Comparison of ENCODE assay signal across 30 cellular contexts in the genomic region with DNA sequence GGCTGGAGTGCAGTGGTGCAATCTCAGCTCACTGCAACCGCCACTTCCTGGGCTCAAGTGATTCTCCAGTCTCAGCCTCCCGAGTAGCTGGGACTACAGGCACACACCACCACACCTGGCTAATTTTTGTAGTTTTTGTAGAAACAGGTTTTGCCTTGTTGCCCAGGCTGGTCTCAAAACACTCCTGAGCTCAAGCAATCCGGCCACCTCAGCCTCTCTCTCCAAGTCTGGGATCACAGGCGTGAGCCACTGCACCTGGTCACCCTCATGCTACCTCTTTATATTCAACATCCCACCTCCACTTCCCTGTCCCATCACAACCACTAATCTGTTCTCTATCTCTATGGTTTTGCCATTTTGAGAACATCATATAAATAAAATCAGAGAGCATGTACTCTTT.
"Had no signal": no experiment of that assay in that cellular context is flagged by ENCODE, and none has a peak within 500 bp of the region (broad histone marks: within the 10 kb centered on the region; RNA-seq: fewer than 3 reads in every experiment).

No MANE protein-coding gene starts in this region.

- H3K27me3 ChIP-seq: brain microvascular endothelial cell, dorsolateral prefrontal cortex had no signal

- H3K4me3 Mint-ChIP-seq: activated B cell treated with CpG ODN at 0.5 μM for 24 hours; activated CD8-positive, alpha-beta T cell treated with anti-CD3 and anti-CD28 coated beads for 36 hours; activated naive CD8-positive, alpha-beta T cell; activated T-cell treated with anti-CD3 and anti-CD28 coated beads, Interleukin-2, amount 50 U/mL, for 4 hours; activated T-helper 17 cell treated with anti-CD3 and anti-CD28 coated beads, Interleukin-2, amount 50 U/mL, for 72 hours; central memory CD8-positive, alpha-beta T cell; dendritic cell treated with granulocyte-macrophage colony-stimulating factor and Interleukin-4, amounts not matched to agents 40 ng/mL and 50 ng/mL, for 4 days; endodermal cell; T-helper 17 cell; T-helper 2 cell treated with Interferon-gamma antibody and Interleukin-4, amounts not matched to agents 5 μg/mL and 100 μg/mL, for 36 hours had no signal

- H3K4me3 ChIP-seq: coronary artery, dorsolateral prefrontal cortex had no signal

- H3K27ac ChIP-seq: brain microvascular endothelial cell, coronary artery, dorsolateral prefrontal cortex, WERI-Rb-1 had no signal

- H3K9me3 Mint-ChIP-seq: activated B cell treated with CpG ODN at 0.5 μM for 24 hours; activated CD8-positive, alpha-beta T cell treated with anti-CD3 and anti-CD28 coated beads for 36 hours; activated T-cell treated with anti-CD3 and anti-CD28 coated beads, Interleukin-2, amount 50 U/mL, for 4 hours; activated T-helper 17 cell treated with anti-CD3 and anti-CD28 coated beads, Interleukin-2, amount 50 U/mL, for 72 hours; central memory CD8-positive, alpha-beta T cell; dendritic cell treated with granulocyte-macrophage colony-stimulating factor and Interleukin-4, amounts not matched to agents 40 ng/mL and 50 ng/mL, for 4 days; T-helper 2 cell treated with Interferon-gamma antibody and Interleukin-4, amounts not matched to agents 5 μg/mL and 100 μg/mL, for 36 hours had no signal

- H3K4me1 Mint-ChIP-seq: activated B cell treated with CpG ODN at 0.5 μM for 24 hours; activated T-helper 17 cell treated with anti-CD3 and anti-CD28 coated beads, Interleukin-2, amount 50 U/mL, for 72 hours; central memory CD8-positive, alpha-beta T cell; endodermal cell had no signal

- H3K36me3 ChIP-seq: brain microvascular endothelial cell, WERI-Rb-1 had no signal

- ATAC-seq: activated CD4-positive, CD25-positive, alpha-beta regulatory T cell treated with anti-CD3 and anti-CD28 coated beads, Interleukin-2, amount 50 U/mL, for 24 hours; activated CD8-positive, alpha-beta T cell treated with anti-CD3 and anti-CD28 coated beads for 36 hours; activated T-cell treated with anti-CD3 and anti-CD28 coated beads, Interleukin-2, amount 50 U/mL, for 4 hours; activated T-helper 17 cell treated with anti-CD3 and anti-CD28 coated beads, Interleukin-2, amount 50 U/mL, for 72 hours; esophagus mucosa; T-helper 17 cell had no signal

- DNase-seq: activated B cell treated with CpG ODN at 0.5 μM for 24 hours; activated CD4-positive, alpha-beta T cell treated with anti-CD3 and anti-CD28 coated beads for 48 hours; activated CD4-positive, alpha-beta T cell treated with anti-CD3 and anti-CD28 coated beads, Interleukin-2, amount 50 U/mL, for 1 hour; activated CD4-positive, alpha-beta T cell treated with anti-CD3 and anti-CD28 coated beads, Interleukin-2, amount 50 U/mL, for 48 hours; activated CD8-positive, alpha-beta memory T cell treated with anti-CD3 and anti-CD28 coated beads for 24 hours; activated CD8-positive, alpha-beta T cell treated with anti-CD3 and anti-CD28 coated beads for 36 hours; activated effector memory CD4-positive, alpha-beta T cell treated with Interleukin-2 at 50 U/mL for 16 hours; activated gamma-delta T cell treated with Interleukin-2 at 50 U/mL for 16 hours; activated naive CD4-positive, alpha-beta T cell treated with anti-CD3 and anti-CD28 coated beads, Interleukin-2, amount 50 U/mL, for 16 hours; activated naive CD4-positive, alpha-beta T cell treated with Interleukin-2 at 50 U/mL for 16 hours; activated T-cell treated with anti-CD3 and anti-CD28 coated beads, Interleukin-2, amount 50 U/mL, for 4 hours; amniotic stem cell; anterior cingulate cortex; brain microvascular endothelial cell; dorsolateral prefrontal cortex; effector memory CD4-positive, alpha-beta T cell; endodermal cell; foreskin fibroblast; head of caudate nucleus; T-helper 17 cell; T1000; WERI-Rb-1 had no signal

- H3K36me3 Mint-ChIP-seq: activated naive CD8-positive, alpha-beta T cell had no signal

- H3K27ac Mint-ChIP-seq: activated B cell treated with CpG ODN at 0.5 μM for 24 hours; activated CD8-positive, alpha-beta T cell treated with anti-CD3 and anti-CD28 coated beads for 36 hours; activated naive CD8-positive, alpha-beta T cell; activated T-helper 17 cell treated with anti-CD3 and anti-CD28 coated beads, Interleukin-2, amount 50 U/mL, for 72 hours; dendritic cell treated with granulocyte-macrophage colony-stimulating factor and Interleukin-4, amounts not matched to agents 40 ng/mL and 50 ng/mL, for 4 days; endodermal cell; T-helper 17 cell; T-helper 2 cell treated with Interferon-gamma antibody and Interleukin-4, amounts not matched to agents 5 μg/mL and 100 μg/mL, for 36 hours had no signal
